39 cellular contexts compared by ENCODE assay signal in genomic region chr10:116356833-116357232, GRCh38. TPM values are rescaled to one million over a fixed set of nuclear protein-coding genes. Genes with fewer than 3 reads are reported as not detected.
"Had no signal": no experiment of that assay in that cellular context is flagged by ENCODE, and none has a peak within 500 bp of the region (broad histone marks: within the 10 kb centered on the region; RNA-seq: fewer than 3 reads in every experiment).

No MANE protein-coding gene starts in this region.

- H3K36me3 ChIP-seq: MG63 had no signal

- DNase-seq: Kasumi-1, MG63, MM.1S, MV-4-11, NCI-H1048, NCI-H1092, NCI-H1092 treated with DMSO at 0.1 percent for 48 hours, NCI-H1105, NCI-H1105 treated with DMSO at 0.1 percent for 48 hours, NCI-H1417, NCI-H1417 treated with DMSO at 0.1 percent for 48 hours, NCI-H1436, NCI-H146, NCI-H1694, NCI-H1694 treated with DMSO at 0.1 percent for 48 hours, NCI-H187, NCI-H187 treated with DMSO at 0.1 percent for 48 hours, NCI-H1930, NCI-H2029, NCI-H2029 treated with DMSO at 0.1 percent for 48 hours, NCI-H2081, NCI-H2081 treated with DMSO at 0.1 percent for 48 hours, NCI-H2107, NCI-H2171, NCI-H2171 treated with DMSO at 0.1 percent for 48 hours, NCI-H2227 treated with DMSO at 0.1 percent for 48 hours, NCI-H226, NCI-H345, NCI-H446, NCI-H446 treated with DMSO at 0.1 percent for 48 hours, NCI-H510A, NCI-H510A treated with DMSO at 0.1 percent for 48 hours, NCI-H524, NCI-H524 treated with DMSO at 0.1 percent for 48 hours, NCI-H526 had no signal

- H3K4me3 ChIP-seq: MG63 had no signal

- H3K27me3 ChIP-seq: MG63 had no signal

RNA-seq across cellular contexts. Expression of gene CCDC172, which starts 32.6 kb away (rescaled TPM):
- total RNA-seq: LHCN-M2, M059J, MCF 10A, NCI-H460 had no signal
